8 cellular contexts compared by ENCODE assay signal in the genomic region with DNA sequence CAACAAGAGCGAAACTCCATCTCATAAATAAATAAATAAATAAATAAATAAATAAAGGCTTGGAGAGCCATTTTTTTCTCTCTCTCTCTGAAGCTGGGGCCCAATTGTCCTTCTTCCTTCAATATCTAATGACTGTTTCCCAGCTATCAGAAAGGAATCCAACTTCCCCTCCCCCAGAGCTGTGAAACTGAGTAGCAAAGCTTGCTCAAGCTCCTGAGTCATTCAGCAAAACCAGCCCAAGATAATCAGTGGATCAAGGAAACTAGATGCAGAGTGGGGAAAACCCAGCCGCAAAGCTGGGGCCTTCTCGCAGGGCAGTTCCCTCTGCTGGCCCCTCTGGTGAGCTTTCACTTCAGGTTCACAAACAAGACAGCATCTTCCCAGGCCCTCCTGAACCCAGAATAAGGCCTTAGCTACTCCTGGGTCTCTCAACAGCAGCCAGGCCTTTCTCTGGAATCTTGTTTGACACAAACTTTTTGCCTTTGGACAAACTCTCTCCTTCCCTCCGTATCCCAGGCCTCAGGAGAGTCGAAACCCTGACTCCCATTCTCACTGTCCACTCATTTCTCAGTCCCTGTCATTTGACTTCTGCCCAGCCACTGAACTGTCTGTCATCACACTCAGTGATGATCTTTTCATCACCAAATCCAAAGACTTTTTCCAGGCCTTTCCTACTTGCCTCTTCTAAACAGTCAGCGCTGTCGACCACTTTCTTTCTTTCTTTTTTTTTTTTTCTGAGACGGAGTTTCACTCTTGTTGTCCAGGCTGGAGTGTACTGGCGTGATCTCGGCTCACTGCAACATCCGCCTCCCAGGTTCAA. TPM values are rescaled to one million over a fixed set of nuclear protein-coding genes. Genes with fewer than 3 reads are reported as not detected.
A peak's percentile ranks its signal among the peaks of the same experiment; 100 is the strongest.
DNase-seq lines count a peak whose midpoint lies in the region; ATAC-seq and TF ChIP-seq lines count a peak whose summit lies in the region.

No MANE protein-coding gene starts in this region.

- ATAC-seq in GM21360 (IDR thresholded peaks at IDR 0.05; ENCODE audit: unreplicated experiment) (peak; percentile 68), left lobe of liver (peak; percentile 5), HG03457 (IDR thresholded peaks at IDR 0.05; ENCODE audit: unreplicated experiment) (no peak)

- H3K36me3 ChIP-seq in HUES48 (ENCODE audit: control insufficient read depth, insufficient read depth, low read length), result no peaks in the 10 kb centered on the region

- no peaks in the 10 kb centered on the region for H3K9me3 ChIP-seq in HUES48 (ENCODE audit: control insufficient read depth, insufficient read depth, low read length)

- H3K4me3 ChIP-seq in HUES48 (ENCODE audit: low read depth, low read length) (peak overlapping the region; percentile 6; the same call in 1 of the 2 replicates), WI38 (ENCODE audit: low read depth, low read length) (peak overlapping the region; percentile 32; the same call in 1 of the 2 replicates), cardiac fibroblast (replicated peaks in 1 of 2; ENCODE audit: low read depth in 2 of 2, low read length in 2 of 2) (no peak overlapping the region)

- H3K4me1 ChIP-seq in HUES48 (ENCODE audit: control insufficient read depth, insufficient read depth, low read length), result peaks cover 23% of the 10 kb centered on the region

- peak; percentile 23; the same call in 1 of the 2 replicates for TF ChIP-seq CTCF in WI38 (IDR thresholded peaks at IDR 0.05; ENCODE audit: low read depth, low read length)
- peak; percentile 59 for TF ChIP-seq CTCF in cardiac fibroblast (IDR thresholded peaks at IDR 0.05; ENCODE audit: low read depth, low read length)

- peak overlapping the region; percentile 13; the same call in 1 of the 2 replicates for H3K9ac ChIP-seq in HUES48 (ENCODE audit: low read depth, low read length)

- DNase-seq in C1 segment of cervical spinal cord (lab: John Stamatoyannopoulos, UW) (peak in 8 of 14 donors; percentile 20 to 55 (median 44)), cardiac fibroblast (ENCODE audit: low read depth in 2 of 2) (peak; percentile 99 to 100), left lobe of liver (ENCODE audit: low spot score) (no peak)
- DNase-seq in stimulated activated CD4-positive, alpha-beta T cell treated with anti-CD3 and anti-CD28 coated beads, Interleukin-2, amount 100 ng/mL, for 48 hours, result peak; percentile 67 to 74

- no peaks in the 10 kb centered on the region for H3K27me3 ChIP-seq in HUES48 (ENCODE audit: control insufficient read depth, insufficient read depth, low read length)

- peak overlapping the region; percentile 78 for H3K27ac ChIP-seq in HUES48 (ENCODE audit: low read depth, low read length)

RNA-seq across cellular contexts. Expression of a gene that starts 18.0 kb away (rescaled TPM):
- 66.7 TPM for total RNA-seq in left lobe of liver

RNA-seq across cellular contexts. Expression of a gene that starts 57.5 kb away (rescaled TPM):
- 24.1 TPM for total RNA-seq in left lobe of liver

Comparison
In these comparisons a context has a peak if more than half of its experiments do, and no peak if none do; other contexts are left out.
1. H3K4me3 ChIP-seq: peak in HUES48 (single experiment) and WI38 (single experiment); none in cardiac fibroblast (0 of 2).